ENCODE assay signal across 22 cellular contexts in the genomic region with DNA sequence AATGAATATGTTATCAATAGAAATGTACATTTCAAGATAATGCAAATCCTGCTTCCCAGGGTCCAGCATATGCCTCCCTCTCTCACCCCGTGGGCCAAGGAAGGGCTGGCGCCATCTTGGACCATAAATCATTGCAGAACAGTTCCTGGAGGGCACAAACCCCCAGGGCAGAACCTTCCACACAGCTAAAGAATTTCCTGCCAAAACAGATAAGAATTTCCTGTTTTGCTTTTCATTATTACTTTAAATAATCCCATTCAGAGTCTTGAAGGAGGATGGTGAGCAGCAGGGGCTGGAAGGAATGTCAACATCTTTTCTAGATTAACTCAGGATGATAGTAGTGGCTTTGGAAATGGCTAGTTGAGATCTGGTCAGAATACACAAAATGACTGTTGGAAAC. TPM values are rescaled to one million over a fixed set of nuclear protein-coding genes. Genes with fewer than 3 reads are reported as not detected.
DNase-seq lines count a peak whose midpoint lies in the region; ATAC-seq, FAIRE-seq and TF ChIP-seq lines count a peak whose summit lies in the region.
"Had no signal": no experiment of that assay in that cellular context is flagged by ENCODE, and none has a peak within 500 bp of the region (broad histone marks: within the 10 kb centered on the region; RNA-seq: fewer than 3 reads in every experiment).

No MANE protein-coding gene starts in this region.

- no peaks in the 10 kb centered on the region for H3K27me3 Mint-ChIP-seq in natural killer cell (ENCODE audit: low read depth in 2 of 2)
- H3K27me3 Mint-ChIP-seq: activated CD4-positive, alpha-beta T cell treated with anti-CD3 and anti-CD28 coated beads, Interleukin-2, amount 10 ng/mL, durations not matched to agents 7 days and 5 days; naive thymus-derived CD4-positive, alpha-beta T cell had no signal

- H3K36me3 Mint-ChIP-seq in natural killer cell = no peaks in the 10 kb centered on the region
- H3K36me3 Mint-ChIP-seq: CD8-positive, alpha-beta T cell; naive thymus-derived CD4-positive, alpha-beta T cell had no signal

- no peak overlapping the region for H3K27ac Mint-ChIP-seq in natural killer cell
- H3K27ac Mint-ChIP-seq: activated CD4-positive, alpha-beta T cell treated with anti-CD3 and anti-CD28 coated beads, Interleukin-2, amount 10 ng/mL, durations not matched to agents 7 days and 5 days; activated T-helper 2 cell treated with anti-CD3 and anti-CD28 coated beads, Interferon-gamma antibody, Interleukin-2, Interleukin-4, amounts not matched to agents 10 μg/mL and 5 μg/mL and 100 μg/mL, durations not matched to agents 14 hours and 24 hours and 36 hours; CD8-positive, alpha-beta T cell had no signal

- H3K4me3 Mint-ChIP-seq in natural killer cell = no peak overlapping the region
- H3K4me3 Mint-ChIP-seq: activated CD4-positive, alpha-beta T cell treated with anti-CD3 and anti-CD28 coated beads, Interleukin-2, amount 10 ng/mL, durations not matched to agents 7 days and 5 days; CD8-positive, alpha-beta T cell; H9; naive thymus-derived CD4-positive, alpha-beta T cell had no signal

- TF ChIP-seq CTCF in HFF-Myc (IDR thresholded peaks at IDR 0.05; ENCODE audit: low read depth, low read length, missing control alignments) (no peak), right lobe of liver (IDR thresholded peaks at IDR 0.05) (no peak), natural killer cell (IDR thresholded peaks at IDR 0.05) (no peak)

- no peak overlapping the region for H3K27ac ChIP-seq in right lobe of liver
- H3K27ac ChIP-seq: coronary artery had no signal

- ATAC-seq in right lobe of liver (peak in 3 of 4 donors; percentile 49 to 55 (median 49)), natural killer cell (no peak), GM18868 (IDR thresholded peaks at IDR 0.05; ENCODE audit: unreplicated experiment) (no peak)
- ATAC-seq: CD8-positive, alpha-beta T cell; naive thymus-derived CD4-positive, alpha-beta T cell had no signal

- no peaks in the 10 kb centered on the region for H3K36me3 ChIP-seq in right lobe of liver
- H3K36me3 ChIP-seq: breast epithelium had no signal

- H3K9me3 ChIP-seq in right lobe of liver = no peaks in the 10 kb centered on the region
- H3K9me3 ChIP-seq: breast epithelium had no signal

- WGBS in right lobe of liver (ENCODE audit: insufficient coverage, low coverage, low lambda C conversion rate, missing lambda C conversion rate) = 39% methylated on average over 2 of the region's 2 CpGs

- intact Hi-C loops in right lobe of liver (cut with DNase I) (no loop called here), natural killer cell (cut with micrococcal nuclease) (no loop called here)

- H3K9me3 Mint-ChIP-seq in natural killer cell = no peaks in the 10 kb centered on the region
- H3K9me3 Mint-ChIP-seq: activated T-helper 2 cell treated with anti-CD3 and anti-CD28 coated beads, Interferon-gamma antibody, Interleukin-2, Interleukin-4, amounts not matched to agents 10 μg/mL and 5 μg/mL and 100 μg/mL, durations not matched to agents 14 hours and 24 hours and 36 hours; CD8-positive, alpha-beta T cell had no signal

- no peaks in the 10 kb centered on the region for H3K4me1 Mint-ChIP-seq in natural killer cell

- H3K4me1 ChIP-seq in right lobe of liver = no peaks in the 10 kb centered on the region
- H3K4me1 ChIP-seq: breast epithelium had no signal

- no peak for FAIRE-seq in GM12891 (lab: Jason Lieb, UNC)

- TF ChIP-seq POLR2A in right lobe of liver (IDR thresholded peaks at IDR 0.05) = no peak
- no peak for TF ChIP-seq POLR2A in GM12891 (IDR thresholded peaks at IDR 0.05; ENCODE audit: low read depth, low read length)

- H3K27me3 ChIP-seq in right lobe of liver = no peaks in the 10 kb centered on the region
- H3K27me3 ChIP-seq: breast epithelium had no signal

- H3K4me3 ChIP-seq in HFF-Myc (replicated peaks; ENCODE audit: low read depth, low read length) (no peak overlapping the region), right lobe of liver (no peak overlapping the region)
- H3K4me3 ChIP-seq: breast epithelium, coronary artery had no signal

- peak; percentile 53 for DNase-seq in AG08395 (ENCODE audit: low spot score)
- peak; percentile 36 for DNase-seq in HFF-Myc (ENCODE audit: extremely low read depth, low read depth)
- peak; percentile 57 for DNase-seq in amniotic epithelial cell (ENCODE audit: low read depth)
- no peak for DNase-seq in right lobe of liver
- DNase-seq in natural killer cell = no peak
- DNase-seq in GM19238 (ENCODE audit: insufficient read length, low spot score) = no peak
- DNase-seq in GM12891 (ENCODE audit: insufficient read length, low spot score) = no peak
- DNase-seq: ACHN; activated CD4-positive, alpha-beta T cell treated with anti-CD3 and anti-CD28 coated beads, Interleukin-2, amount 10 ng/mL, durations not matched to agents 7 days and 5 days; CD8-positive, alpha-beta T cell; foreskin melanocyte; H9; naive thymus-derived CD4-positive, alpha-beta T cell; NCI-H1417 treated with DMSO at 0.1 percent for 48 hours; NCI-H2171; NCI-H69; right cardiac atrium; T-helper 1 cell had no signal

TF ChIP-seq in GM12891, 5 proteins besides CTCF, POLR2A, EP300 and RAD21:
- TF ChIP-seq POLR2AphosphoS5 (IDR thresholded peaks at IDR 0.05; ENCODE audit: low read depth, low read length) (no peak), SPI1 (IDR thresholded peaks at IDR 0.05; ENCODE audit: low read depth, low read length) (no peak), TAF1 (IDR thresholded peaks at IDR 0.05; ENCODE audit: low read depth, low read length) (no peak), POU2F2 (IDR thresholded peaks at IDR 0.05; ENCODE audit: low read depth, low read length) (no peak), PAX5 (IDR thresholded peaks at IDR 0.05; ENCODE audit: insufficient read depth, low read length, severe bottlenecking) (no peak)
TF ChIP-seq in GM12891: peak in this region for 0.

RNA-seq across cellular contexts. Expression of a gene that starts 53.7 kb away (rescaled TPM):
- 10 to 100 TPM in 1 of 6 experiments, 1 to 10 TPM in 5; 4.0 to 10.6 (median 7.6) TPM for total RNA-seq in right lobe of liver
- 1 to 10 TPM; 5.6 to 7.8 (median 7.2) TPM for total RNA-seq in natural killer cell
- 0.18 TPM for polyA plus RNA-seq in GM12891 (2012; ENCODE audit: low read depth, missing spikeins)

Comparison
In these comparisons a context has a peak if more than half of its experiments do, and no peak if none do; other contexts are left out.
1. DNase-seq: peak in AG08395 (single experiment), HFF-Myc (single experiment) and amniotic epithelial cell (single experiment); none in right lobe of liver (0 of 3), natural killer cell (single experiment), GM19238 (single experiment) and GM12891 (single experiment).
2. ATAC-seq: peak in right lobe of liver (3 of 4); none in natural killer cell (0 of 3) and GM18868 (single experiment).